In genomic region chr18:23115683-23116096, GRCh38 we compare ENCODE assay signal across 12 cellular contexts. TPM values are rescaled to one million over a fixed set of nuclear protein-coding genes. Genes with fewer than 3 reads are reported as not detected.
DNase-seq lines count a peak whose midpoint lies in the region; ATAC-seq and TF ChIP-seq lines count a peak whose summit lies in the region.
"Had no signal": no experiment of that assay in that cellular context is flagged by ENCODE, and none has a peak within 500 bp of the region (broad histone marks: within the 10 kb centered on the region; RNA-seq: fewer than 3 reads in every experiment).

No MANE protein-coding gene starts in this region.

- H3K9me3 ChIP-seq in hepatocyte (ENCODE audit: low read depth) = no peaks in the 10 kb centered on the region

- H3K4me3 ChIP-seq in hepatocyte = no peak overlapping the region

- H3K36me3 Mint-ChIP-seq in activated T-helper 17 cell treated with anti-CD3 and anti-CD28 coated beads, Interleukin-2, amount 50 U/mL, for 72 hours (ENCODE audit: low read depth) = no peaks in the 10 kb centered on the region

- H3K27ac Mint-ChIP-seq in activated T-helper 17 cell treated with anti-CD3 and anti-CD28 coated beads, Interleukin-2, amount 50 U/mL, for 72 hours = no peak overlapping the region
- H3K27ac Mint-ChIP-seq: H9 had no signal

- H3K4me1 Mint-ChIP-seq in activated T-helper 17 cell treated with anti-CD3 and anti-CD28 coated beads, Interleukin-2, amount 50 U/mL, for 72 hours = no peaks in the 10 kb centered on the region

- H3K27ac ChIP-seq in hepatocyte = peak overlapping the region; percentile 88
- H3K27ac ChIP-seq: 22Rv1 had no signal

- H3K27me3 Mint-ChIP-seq in activated T-helper 17 cell treated with anti-CD3 and anti-CD28 coated beads, Interleukin-2, amount 50 U/mL, for 72 hours = no peaks in the 10 kb centered on the region

- peaks cover 18% of the 10 kb centered on the region for H3K4me1 ChIP-seq in hepatocyte (ENCODE audit: insufficient read depth)

- H4K20me1 ChIP-seq in hepatocyte (ENCODE audit: insufficient read depth, poor library complexity, severe bottlenecking) = no peaks in the 10 kb centered on the region

- 41% methylated on average over 5 of the region's 5 CpGs for WGBS in hepatocyte (ENCODE audit: low lambda C conversion rate, missing lambda C conversion rate)

- peak; percentile 49 for DNase-seq in SIG-M5 treated with dmso at 0.1 percent for 504 hours (lab: John Stamatoyannopoulos, UW; ENCODE audit: unreplicated experiment)
- DNase-seq in SIG-M5 (lab: John Stamatoyannopoulos, UW) = no peak
- DNase-seq in hepatocyte (ENCODE audit: low spot score) = peak; percentile 81
- DNase-seq in activated naive CD4-positive, alpha-beta T cell treated with anti-CD3 and anti-CD28 coated beads, Interleukin-2, amount 50 U/mL, for 16 hours = no peak
- no peak for DNase-seq in NCI-H345 treated with DMSO at 0.1 percent for 48 hours (lab: John Stamatoyannopoulos, UW; ENCODE audit: unreplicated experiment)
- DNase-seq in activated CD4-positive, CD25-positive, alpha-beta regulatory T cell (lab: John Stamatoyannopoulos, UW) = no peak
- no peak for DNase-seq in NCI-H2029 treated with DMSO at 0.1 percent for 48 hours (lab: John Stamatoyannopoulos, UW)
- DNase-seq: activated CD4-positive, alpha-beta T cell treated with anti-CD3 and anti-CD28 coated beads, Interleukin-2, amount 50 U/mL, for 48 hours; H9; Karpas-422 had no signal

- H3K79me2 ChIP-seq in hepatocyte = no peaks in the 10 kb centered on the region

- TF ChIP-seq CTCF in hepatocyte (IDR thresholded peaks at IDR 0.05; ENCODE audit: poor library complexity) = no peak

- H3K9me2 ChIP-seq in hepatocyte (replicated peaks; ENCODE audit: insufficient read depth) = no peaks in the 10 kb centered on the region

- peak; percentile 40 for ATAC-seq in activated T-helper 17 cell treated with anti-CD3 and anti-CD28 coated beads, Interleukin-2, amount 50 U/mL, for 72 hours (replicated peaks)

- no peaks in the 10 kb centered on the region for H3K36me3 ChIP-seq in hepatocyte (replicated peaks; ENCODE audit: insufficient read depth, low read depth)

- no peak overlapping the region for H2AFZ ChIP-seq in hepatocyte

- no peak overlapping the region for H3K4me3 Mint-ChIP-seq in activated T-helper 17 cell treated with anti-CD3 and anti-CD28 coated beads, Interleukin-2, amount 50 U/mL, for 72 hours
- H3K4me3 Mint-ChIP-seq: H9 had no signal

- no peaks in the 10 kb centered on the region for H3K27me3 ChIP-seq in hepatocyte

- H3K9me3 Mint-ChIP-seq in activated T-helper 17 cell treated with anti-CD3 and anti-CD28 coated beads, Interleukin-2, amount 50 U/mL, for 72 hours = no peaks in the 10 kb centered on the region

- no peak overlapping the region for H3K4me2 ChIP-seq in hepatocyte

RNA-seq across cellular contexts. Expression of gene CABLES1, which starts 19.6 kb away (rescaled TPM):
- 1 to 10 TPM; 2.7 to 5.8 TPM for total RNA-seq in activated T-helper 17 cell treated with anti-CD3 and anti-CD28 coated beads, Interleukin-2, amount 50 U/mL, for 72 hours
- 6.9 and 7.2 TPM in 2 replicates for total RNA-seq in hepatocyte
- polyA plus RNA-seq in hepatocyte = 10.8 TPM in 2 replicates

Comparison
In these comparisons a context has a peak if more than half of its experiments do, and no peak if none do; other contexts are left out.
1. DNase-seq: peak in SIG-M5 treated with dmso at 0.1 percent for 504 hours (single experiment) and hepatocyte (single experiment); none in SIG-M5 (single experiment), activated naive CD4-positive, alpha-beta T cell treated with anti-CD3 and anti-CD28 coated beads, Interleukin-2, amount 50 U/mL, for 16 hours (single experiment), NCI-H345 treated with DMSO at 0.1 percent for 48 hours (single experiment), activated CD4-positive, CD25-positive, alpha-beta regulatory T cell (0 of 4) and NCI-H2029 treated with DMSO at 0.1 percent for 48 hours (single experiment).